Comparison of ENCODE assay signal across 1 cellular context in the genomic region with DNA sequence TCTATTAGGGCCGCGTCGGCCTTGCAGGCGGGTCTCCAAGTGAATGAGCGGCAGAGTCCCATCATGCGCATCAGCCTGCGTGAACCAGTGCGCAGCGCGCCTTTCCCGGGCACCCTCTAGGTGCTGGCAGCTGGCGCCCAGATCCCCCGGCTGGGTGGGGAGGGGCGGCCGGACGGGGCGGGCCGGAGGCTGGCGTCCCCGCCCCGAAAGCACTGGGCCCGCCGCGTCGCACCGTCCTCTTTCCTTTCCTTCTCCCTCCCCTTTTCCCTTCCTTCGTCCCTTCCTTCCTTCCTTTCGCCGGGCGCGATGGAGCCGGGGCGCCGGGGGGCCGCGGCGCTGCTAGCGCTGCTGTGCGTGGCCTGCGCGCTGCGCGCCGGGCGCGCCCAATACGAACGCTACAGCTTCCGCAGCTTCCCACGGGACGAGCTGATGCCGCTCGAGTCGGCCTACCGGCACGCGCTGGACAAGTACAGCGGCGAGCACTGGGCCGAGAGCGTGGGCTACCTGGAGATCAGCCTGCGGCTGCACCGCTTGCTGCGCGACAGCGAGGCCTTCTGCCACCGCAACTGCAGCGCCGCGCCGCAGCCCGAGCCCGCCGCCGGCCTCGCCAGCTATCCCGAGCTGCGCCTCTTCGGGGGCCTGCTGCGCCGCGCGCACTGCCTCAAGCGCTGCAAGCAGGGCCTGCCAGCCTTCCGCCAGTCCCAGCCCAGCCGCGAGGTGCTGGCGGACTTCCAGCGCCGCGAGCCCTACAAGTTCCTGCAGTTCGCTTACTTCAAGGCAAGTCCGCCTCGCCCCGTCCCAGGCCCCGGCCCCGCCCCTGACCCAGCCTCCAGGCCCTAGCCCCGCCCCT.
TF ChIP-seq lines count a peak whose summit lies in the region.

A gene (plus strand): TSS at position 243 of the 850 bp plus-strand sequence. CDS start 64 bp downstream, at position 307.

TF ChIP-seq in K562, 482 proteins besides CTCF, POLR2A, EP300 and RAD21 (continued from another document and continues in another):
- TF ChIP-seq, protein P1, sequence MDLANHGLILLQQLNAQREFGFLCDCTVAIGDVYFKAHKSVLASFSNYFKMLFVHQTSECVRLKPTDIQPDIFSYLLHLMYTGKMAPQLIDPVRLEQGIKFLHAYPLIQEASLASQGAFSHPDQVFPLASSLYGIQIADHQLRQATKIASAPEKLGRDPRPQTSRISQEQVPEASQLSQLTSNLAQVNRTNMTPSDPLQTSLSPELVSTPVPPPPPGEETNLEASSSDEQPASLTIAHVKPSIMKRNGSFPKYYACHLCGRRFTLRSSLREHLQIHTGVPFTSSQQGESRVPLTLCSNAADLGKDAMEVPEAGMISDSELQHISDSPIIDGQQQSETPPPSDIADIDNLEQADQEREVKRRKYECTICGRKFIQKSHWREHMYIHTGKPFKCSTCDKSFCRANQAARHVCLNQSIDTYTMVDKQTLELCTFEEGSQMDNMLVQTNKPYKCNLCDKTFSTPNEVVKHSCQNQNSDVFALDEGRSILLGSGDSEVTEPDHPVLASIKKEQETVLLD (IDR thresholded peaks at IDR 0.05) = no peak
- TF ChIP-seq, protein P2, sequence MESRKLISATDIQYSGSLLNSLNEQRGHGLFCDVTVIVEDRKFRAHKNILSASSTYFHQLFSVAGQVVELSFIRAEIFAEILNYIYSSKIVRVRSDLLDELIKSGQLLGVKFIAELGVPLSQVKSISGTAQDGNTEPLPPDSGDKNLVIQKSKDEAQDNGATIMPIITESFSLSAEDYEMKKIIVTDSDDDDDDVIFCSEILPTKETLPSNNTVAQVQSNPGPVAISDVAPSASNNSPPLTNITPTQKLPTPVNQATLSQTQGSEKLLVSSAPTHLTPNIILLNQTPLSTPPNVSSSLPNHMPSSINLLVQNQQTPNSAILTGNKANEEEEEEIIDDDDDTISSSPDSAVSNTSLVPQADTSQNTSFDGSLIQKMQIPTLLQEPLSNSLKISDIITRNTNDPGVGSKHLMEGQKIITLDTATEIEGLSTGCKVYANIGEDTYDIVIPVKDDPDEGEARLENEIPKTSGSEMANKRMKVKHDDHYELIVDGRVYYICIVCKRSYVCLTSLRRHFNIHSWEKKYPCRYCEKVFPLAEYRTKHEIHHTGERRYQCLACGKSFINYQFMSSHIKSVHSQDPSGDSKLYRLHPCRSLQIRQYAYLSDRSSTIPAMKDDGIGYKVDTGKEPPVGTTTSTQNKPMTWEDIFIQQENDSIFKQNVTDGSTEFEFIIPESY (CRISPR knock-in tag; IDR thresholded peaks at IDR 0.05) = no peak; the same call in 1 of the 2 replicates
- TF ChIP-seq MTA1 (IDR thresholded peaks at IDR 0.05; ENCODE audit: borderline replicate concordance) = no peak
- TF ChIP-seq NCOA2 (IDR thresholded peaks at IDR 0.05; ENCODE audit: partially characterized antibody in 2 of 2) = no peak
- no peak for TF ChIP-seq ZC3H11A (IDR thresholded peaks at IDR 0.05; ENCODE audit: low read depth, low read length)
- TF ChIP-seq HNRNPK (IDR thresholded peaks at IDR 0.05; ENCODE audit: low read depth, low read length, poor library complexity, severe bottlenecking) = peak; percentile 77
- TF ChIP-seq, protein P3, sequence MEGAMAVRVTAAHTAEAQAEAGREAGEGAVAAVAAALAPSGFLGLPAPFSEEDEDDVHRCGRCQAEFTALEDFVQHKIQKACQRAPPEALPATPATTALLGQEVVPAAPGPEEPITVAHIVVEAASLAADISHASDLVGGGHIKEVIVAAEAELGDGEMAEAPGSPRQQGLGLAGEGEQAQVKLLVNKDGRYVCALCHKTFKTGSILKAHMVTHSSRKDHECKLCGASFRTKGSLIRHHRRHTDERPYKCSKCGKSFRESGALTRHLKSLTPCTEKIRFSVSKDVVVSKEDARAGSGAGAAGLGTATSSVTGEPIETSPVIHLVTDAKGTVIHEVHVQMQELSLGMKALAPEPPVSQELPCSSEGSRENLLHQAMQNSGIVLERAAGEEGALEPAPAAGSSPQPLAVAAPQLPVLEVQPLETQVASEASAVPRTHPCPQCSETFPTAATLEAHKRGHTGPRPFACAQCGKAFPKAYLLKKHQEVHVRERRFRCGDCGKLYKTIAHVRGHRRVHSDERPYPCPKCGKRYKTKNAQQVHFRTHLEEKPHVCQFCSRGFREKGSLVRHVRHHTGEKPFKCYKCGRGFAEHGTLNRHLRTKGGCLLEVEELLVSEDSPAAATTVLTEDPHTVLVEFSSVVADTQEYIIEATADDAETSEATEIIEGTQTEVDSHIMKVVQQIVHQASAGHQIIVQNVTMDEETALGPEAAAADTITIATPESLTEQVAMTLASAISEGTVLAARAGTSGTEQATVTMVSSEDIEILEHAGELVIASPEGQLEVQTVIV (CRISPR knock-in tag; IDR thresholded peaks at IDR 0.05; ENCODE audit: borderline replicate concordance) = no peak
- no peak; the same call in 1 of the 2 replicates for TF ChIP-seq ZNF707 (CRISPR knock-in tag; conservative IDR thresholded peaks at IDR 0.05)
- no peak for TF ChIP-seq MEF2A (IDR thresholded peaks at IDR 0.05; ENCODE audit: control insufficient read depth, low read depth, low read length)
- TF ChIP-seq GABPA (tag; conservative IDR thresholded peaks at IDR 0.05; ENCODE audit: low read depth) = peak; percentile 61
- no peak for TF ChIP-seq ZNF384 (IDR thresholded peaks at IDR 0.05; ENCODE audit: low read depth, low read length)
- peak; percentile 92 for TF ChIP-seq CXXC5 (CRISPR knock-in tag; IDR thresholded peaks at IDR 0.05)
- TF ChIP-seq, protein P4, sequence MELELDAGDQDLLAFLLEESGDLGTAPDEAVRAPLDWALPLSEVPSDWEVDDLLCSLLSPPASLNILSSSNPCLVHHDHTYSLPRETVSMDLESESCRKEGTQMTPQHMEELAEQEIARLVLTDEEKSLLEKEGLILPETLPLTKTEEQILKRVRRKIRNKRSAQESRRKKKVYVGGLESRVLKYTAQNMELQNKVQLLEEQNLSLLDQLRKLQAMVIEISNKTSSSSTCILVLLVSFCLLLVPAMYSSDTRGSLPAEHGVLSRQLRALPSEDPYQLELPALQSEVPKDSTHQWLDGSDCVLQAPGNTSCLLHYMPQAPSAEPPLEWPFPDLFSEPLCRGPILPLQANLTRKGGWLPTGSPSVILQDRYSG (tag; conservative IDR thresholded peaks at IDR 0.05; ENCODE audit: low read depth) = no peak
- no peak for TF ChIP-seq ZNF224 (CRISPR knock-in tag; IDR thresholded peaks at IDR 0.05)
- TF ChIP-seq, protein P5, sequence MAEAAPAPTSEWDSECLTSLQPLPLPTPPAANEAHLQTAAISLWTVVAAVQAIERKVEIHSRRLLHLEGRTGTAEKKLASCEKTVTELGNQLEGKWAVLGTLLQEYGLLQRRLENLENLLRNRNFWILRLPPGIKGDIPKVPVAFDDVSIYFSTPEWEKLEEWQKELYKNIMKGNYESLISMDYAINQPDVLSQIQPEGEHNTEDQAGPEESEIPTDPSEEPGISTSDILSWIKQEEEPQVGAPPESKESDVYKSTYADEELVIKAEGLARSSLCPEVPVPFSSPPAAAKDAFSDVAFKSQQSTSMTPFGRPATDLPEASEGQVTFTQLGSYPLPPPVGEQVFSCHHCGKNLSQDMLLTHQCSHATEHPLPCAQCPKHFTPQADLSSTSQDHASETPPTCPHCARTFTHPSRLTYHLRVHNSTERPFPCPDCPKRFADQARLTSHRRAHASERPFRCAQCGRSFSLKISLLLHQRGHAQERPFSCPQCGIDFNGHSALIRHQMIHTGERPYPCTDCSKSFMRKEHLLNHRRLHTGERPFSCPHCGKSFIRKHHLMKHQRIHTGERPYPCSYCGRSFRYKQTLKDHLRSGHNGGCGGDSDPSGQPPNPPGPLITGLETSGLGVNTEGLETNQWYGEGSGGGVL (CRISPR knock-in tag; IDR thresholded peaks at IDR 0.05) = no peak
- TF ChIP-seq, protein P6, sequence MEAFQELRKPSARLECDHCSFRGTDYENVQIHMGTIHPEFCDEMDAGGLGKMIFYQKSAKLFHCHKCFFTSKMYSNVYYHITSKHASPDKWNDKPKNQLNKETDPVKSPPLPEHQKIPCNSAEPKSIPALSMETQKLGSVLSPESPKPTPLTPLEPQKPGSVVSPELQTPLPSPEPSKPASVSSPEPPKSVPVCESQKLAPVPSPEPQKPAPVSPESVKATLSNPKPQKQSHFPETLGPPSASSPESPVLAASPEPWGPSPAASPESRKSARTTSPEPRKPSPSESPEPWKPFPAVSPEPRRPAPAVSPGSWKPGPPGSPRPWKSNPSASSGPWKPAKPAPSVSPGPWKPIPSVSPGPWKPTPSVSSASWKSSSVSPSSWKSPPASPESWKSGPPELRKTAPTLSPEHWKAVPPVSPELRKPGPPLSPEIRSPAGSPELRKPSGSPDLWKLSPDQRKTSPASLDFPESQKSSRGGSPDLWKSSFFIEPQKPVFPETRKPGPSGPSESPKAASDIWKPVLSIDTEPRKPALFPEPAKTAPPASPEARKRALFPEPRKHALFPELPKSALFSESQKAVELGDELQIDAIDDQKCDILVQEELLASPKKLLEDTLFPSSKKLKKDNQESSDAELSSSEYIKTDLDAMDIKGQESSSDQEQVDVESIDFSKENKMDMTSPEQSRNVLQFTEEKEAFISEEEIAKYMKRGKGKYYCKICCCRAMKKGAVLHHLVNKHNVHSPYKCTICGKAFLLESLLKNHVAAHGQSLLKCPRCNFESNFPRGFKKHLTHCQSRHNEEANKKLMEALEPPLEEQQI (IDR thresholded peaks at IDR 0.05) = no peak
- no peak for TF ChIP-seq GTF2A2 (tag; IDR thresholded peaks at IDR 0.05)
- TF ChIP-seq, protein P7, sequence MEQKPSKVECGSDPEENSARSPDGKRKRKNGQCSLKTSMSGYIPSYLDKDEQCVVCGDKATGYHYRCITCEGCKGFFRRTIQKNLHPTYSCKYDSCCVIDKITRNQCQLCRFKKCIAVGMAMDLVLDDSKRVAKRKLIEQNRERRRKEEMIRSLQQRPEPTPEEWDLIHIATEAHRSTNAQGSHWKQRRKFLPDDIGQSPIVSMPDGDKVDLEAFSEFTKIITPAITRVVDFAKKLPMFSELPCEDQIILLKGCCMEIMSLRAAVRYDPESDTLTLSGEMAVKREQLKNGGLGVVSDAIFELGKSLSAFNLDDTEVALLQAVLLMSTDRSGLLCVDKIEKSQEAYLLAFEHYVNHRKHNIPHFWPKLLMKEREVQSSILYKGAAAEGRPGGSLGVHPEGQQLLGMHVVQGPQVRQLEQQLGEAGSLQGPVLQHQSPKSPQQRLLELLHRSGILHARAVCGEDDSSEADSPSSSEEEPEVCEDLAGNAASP (IDR thresholded peaks at IDR 0.05) = no peak
- TF ChIP-seq ZC3H4 (CRISPR knock-in tag; IDR thresholded peaks at IDR 0.05; ENCODE audit: borderline replicate concordance) = peak; percentile 63; the same call in 1 of the 2 replicates
- no peak for TF ChIP-seq ZNF253 (CRISPR knock-in tag; conservative IDR thresholded peaks at IDR 0.05)
- TF ChIP-seq, protein P8, sequence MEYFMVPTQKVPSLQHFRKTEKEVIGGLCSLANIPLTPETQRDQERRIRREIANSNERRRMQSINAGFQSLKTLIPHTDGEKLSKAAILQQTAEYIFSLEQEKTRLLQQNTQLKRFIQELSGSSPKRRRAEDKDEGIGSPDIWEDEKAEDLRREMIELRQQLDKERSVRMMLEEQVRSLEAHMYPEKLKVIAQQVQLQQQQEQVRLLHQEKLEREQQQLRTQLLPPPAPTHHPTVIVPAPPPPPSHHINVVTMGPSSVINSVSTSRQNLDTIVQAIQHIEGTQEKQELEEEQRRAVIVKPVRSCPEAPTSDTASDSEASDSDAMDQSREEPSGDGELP (CRISPR knock-in tag; IDR thresholded peaks at IDR 0.05; ENCODE audit: borderline replicate concordance) = 0 out of 2 replicates have a peak, but pooled peaks have one; percentile 48
- TF ChIP-seq, protein P9, sequence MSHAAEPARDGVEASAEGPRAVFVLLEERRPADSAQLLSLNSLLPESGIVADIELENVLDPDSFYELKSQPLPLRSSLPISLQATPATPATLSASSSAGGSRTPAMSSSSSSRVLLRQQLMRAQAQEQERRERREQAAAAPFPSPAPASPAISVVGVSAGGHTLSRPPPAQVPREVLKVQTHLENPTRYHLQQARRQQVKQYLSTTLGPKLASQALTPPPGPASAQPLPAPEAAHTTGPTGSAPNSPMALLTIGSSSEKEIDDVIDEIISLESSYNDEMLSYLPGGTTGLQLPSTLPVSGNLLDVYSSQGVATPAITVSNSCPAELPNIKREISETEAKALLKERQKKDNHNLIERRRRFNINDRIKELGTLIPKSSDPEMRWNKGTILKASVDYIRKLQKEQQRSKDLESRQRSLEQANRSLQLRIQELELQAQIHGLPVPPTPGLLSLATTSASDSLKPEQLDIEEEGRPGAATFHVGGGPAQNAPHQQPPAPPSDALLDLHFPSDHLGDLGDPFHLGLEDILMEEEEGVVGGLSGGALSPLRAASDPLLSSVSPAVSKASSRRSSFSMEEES (CRISPR knock-in tag; IDR thresholded peaks at IDR 0.05) = 0 out of 2 replicates have a peak, but pooled peaks have one; percentile 19
- TF ChIP-seq CHCHD3 (CRISPR knock-in tag; IDR thresholded peaks at IDR 0.05) = no peak
- TF ChIP-seq, protein P10, sequence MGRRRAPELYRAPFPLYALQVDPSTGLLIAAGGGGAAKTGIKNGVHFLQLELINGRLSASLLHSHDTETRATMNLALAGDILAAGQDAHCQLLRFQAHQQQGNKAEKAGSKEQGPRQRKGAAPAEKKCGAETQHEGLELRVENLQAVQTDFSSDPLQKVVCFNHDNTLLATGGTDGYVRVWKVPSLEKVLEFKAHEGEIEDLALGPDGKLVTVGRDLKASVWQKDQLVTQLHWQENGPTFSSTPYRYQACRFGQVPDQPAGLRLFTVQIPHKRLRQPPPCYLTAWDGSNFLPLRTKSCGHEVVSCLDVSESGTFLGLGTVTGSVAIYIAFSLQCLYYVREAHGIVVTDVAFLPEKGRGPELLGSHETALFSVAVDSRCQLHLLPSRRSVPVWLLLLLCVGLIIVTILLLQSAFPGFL (CRISPR knock-in tag; IDR thresholded peaks at IDR 0.05) = no peak
- TF ChIP-seq MEIS2 (IDR thresholded peaks at IDR 0.05; ENCODE audit: partially characterized antibody) = peak; percentile 1
- TF ChIP-seq CEBPB (tag; IDR thresholded peaks at IDR 0.05) = no peak
- no peak for TF ChIP-seq HDAC6 (IDR thresholded peaks at IDR 0.05; ENCODE audit: low read depth, low read length)
- TF ChIP-seq E2F3 (CRISPR knock-in tag; IDR thresholded peaks at IDR 0.05) = peak; percentile 18; the same call in 1 of the 2 replicates
- no peak for TF ChIP-seq MXI1 (IDR thresholded peaks at IDR 0.05; ENCODE audit: low read depth, low read length)
- no peak for TF ChIP-seq EZH2 (IDR thresholded peaks at IDR 0.05; ENCODE audit: borderline replicate concordance, low read depth, low read length)
- TF ChIP-seq MYBL2 (IDR thresholded peaks at IDR 0.05; ENCODE audit: low read depth) = no peak
- peak; percentile 75; the same call in 1 of the 2 replicates for TF ChIP-seq MYBL2 (CRISPR knock-in tag; IDR thresholded peaks at IDR 0.05; ENCODE audit: borderline replicate concordance)
- TF ChIP-seq JUN (IDR thresholded peaks at IDR 0.05; ENCODE audit: borderline replicate concordance, low read depth, low read length) = no peak
- peak; percentile 56; the same call in 1 of the 2 replicates for TF ChIP-seq JUN (CRISPR knock-in tag; IDR thresholded peaks at IDR 0.05; ENCODE audit: borderline replicate concordance)
- TF ChIP-seq CCAR2 (IDR thresholded peaks at IDR 0.05; ENCODE audit: low read depth, low read length) = no peak
- TF ChIP-seq, protein P11, sequence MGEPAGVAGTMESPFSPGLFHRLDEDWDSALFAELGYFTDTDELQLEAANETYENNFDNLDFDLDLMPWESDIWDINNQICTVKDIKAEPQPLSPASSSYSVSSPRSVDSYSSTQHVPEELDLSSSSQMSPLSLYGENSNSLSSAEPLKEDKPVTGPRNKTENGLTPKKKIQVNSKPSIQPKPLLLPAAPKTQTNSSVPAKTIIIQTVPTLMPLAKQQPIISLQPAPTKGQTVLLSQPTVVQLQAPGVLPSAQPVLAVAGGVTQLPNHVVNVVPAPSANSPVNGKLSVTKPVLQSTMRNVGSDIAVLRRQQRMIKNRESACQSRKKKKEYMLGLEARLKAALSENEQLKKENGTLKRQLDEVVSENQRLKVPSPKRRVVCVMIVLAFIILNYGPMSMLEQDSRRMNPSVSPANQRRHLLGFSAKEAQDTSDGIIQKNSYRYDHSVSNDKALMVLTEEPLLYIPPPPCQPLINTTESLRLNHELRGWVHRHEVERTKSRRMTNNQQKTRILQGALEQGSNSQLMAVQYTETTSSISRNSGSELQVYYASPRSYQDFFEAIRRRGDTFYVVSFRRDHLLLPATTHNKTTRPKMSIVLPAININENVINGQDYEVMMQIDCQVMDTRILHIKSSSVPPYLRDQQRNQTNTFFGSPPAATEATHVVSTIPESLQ (CRISPR knock-in tag; IDR thresholded peaks at IDR 0.05) = no peak
